In the genomic region with DNA sequence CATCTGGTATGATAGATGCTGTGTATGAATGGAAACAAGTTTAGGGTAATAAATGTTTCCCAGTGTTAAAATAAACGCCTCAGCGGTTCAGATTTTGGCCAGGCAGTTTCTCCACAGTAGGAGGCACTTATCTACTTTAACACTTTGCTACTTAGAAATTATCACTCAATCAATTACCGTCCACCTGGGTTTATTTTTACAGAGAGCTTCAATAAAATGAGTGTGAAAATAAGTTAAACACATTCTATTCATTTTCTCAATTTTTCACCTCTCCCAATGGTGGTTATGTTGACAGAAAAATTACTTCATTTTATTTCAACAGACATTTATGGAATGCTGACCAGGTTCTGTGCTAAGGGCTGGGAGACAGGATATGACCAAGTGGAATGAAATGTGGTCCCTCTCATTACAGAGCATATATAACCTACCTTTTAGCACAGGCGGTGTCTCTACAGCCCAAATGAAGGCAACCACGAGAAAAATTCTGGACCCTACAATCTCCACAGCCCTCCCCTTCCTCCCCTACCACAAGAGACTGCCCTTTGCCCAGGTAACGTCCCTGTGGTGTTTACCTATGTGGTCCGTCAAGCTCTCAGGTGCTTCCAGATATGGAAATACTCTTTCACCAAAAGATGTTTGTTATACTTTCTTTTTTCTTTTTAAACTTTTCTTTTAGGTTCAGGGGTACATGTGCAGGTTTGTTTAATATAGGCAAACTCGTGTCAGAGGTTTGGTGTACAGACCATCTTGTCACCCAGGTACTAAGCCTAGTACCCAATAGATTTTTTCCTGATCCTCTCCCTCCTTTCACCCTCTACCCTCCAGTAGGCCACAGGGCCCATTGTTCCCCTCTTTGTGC, we compare ENCODE assay signal across 10 cellular contexts.
DNase-seq lines count a peak whose midpoint lies in the region; ATAC-seq, FAIRE-seq and TF ChIP-seq lines count a peak whose summit lies in the region.
"Had no signal": no experiment of that assay in that cellular context is flagged by ENCODE, and none has a peak within 500 bp of the region (broad histone marks: within the 10 kb centered on the region; RNA-seq: fewer than 3 reads in every experiment).

No MANE protein-coding gene starts in this region.

- H3K4me1 Mint-ChIP-seq in effector memory CD8-positive, alpha-beta T cell (ENCODE audit: low read depth in 2 of 2), result peaks cover 11 to 22% of the 10 kb centered on the region in 2 donors

- H3K9me3 ChIP-seq in HepG2 (ENCODE audit: low read length) (no peaks in the 10 kb centered on the region), thyroid gland (no peaks in the 10 kb centered on the region)

- H3K4me2 ChIP-seq in HepG2 (ENCODE audit: low read depth, low read length), result peak overlapping the region; percentile 54

- H3K4me1 ChIP-seq in HepG2 (ENCODE audit: insufficient read depth, low read length) (peaks cover 74% of the 10 kb centered on the region), thyroid gland (peaks cover 9 to 11% of the 10 kb centered on the region in 2 donors)

- no peaks in the 10 kb centered on the region for H3K79me2 ChIP-seq in HepG2 (ENCODE audit: insufficient read depth, low read length)

- POLR2A ChIA-PET in HepG2 (lab: Yijun Ruan, JAX), result interaction anchor here (2.8 kb wide), 1 partner anchor 57 kb away, joined by 14 read pairs; no protein-coding TSS in a partner anchor

- no peaks in the 10 kb centered on the region for H3K9me3 Mint-ChIP-seq in effector memory CD8-positive, alpha-beta T cell

- WGBS in HepG2 (ENCODE audit: low lambda C conversion rate), result 8% methylated on average over 8 of the region's 8 CpGs
- 77 to 80% methylated on average over 8 of the region's 8 CpGs for WGBS in thyroid gland, 2 donors

- H3K36me3 Mint-ChIP-seq in effector memory CD8-positive, alpha-beta T cell (ENCODE audit: insufficient read depth), result no peaks in the 10 kb centered on the region

- no peak for TF ChIP-seq RAD21 in HepG2 (CRISPR knock-in tag; IDR thresholded peaks at IDR 0.05)

- H3K9ac ChIP-seq in HepG2 (ENCODE audit: insufficient read depth, low read depth, low read length), result peak overlapping the region; percentile 48

- H4K20me1 ChIP-seq in HepG2 (ENCODE audit: insufficient read depth, low read length), result no peaks in the 10 kb centered on the region

- TF ChIP-seq POLR2A in HepG2 (IDR thresholded peaks at IDR 0.05; ENCODE audit: insufficient read depth in 1 of 2, low read depth in 2 of 2, low read length in 2 of 2) (no peak), thyroid gland (IDR thresholded peaks at IDR 0.05) (no peak)

- no peaks in the 10 kb centered on the region for H3K27me3 Mint-ChIP-seq in effector memory CD8-positive, alpha-beta T cell
- H3K27me3 Mint-ChIP-seq: activated CD4-positive, alpha-beta T cell treated with anti-CD3 and anti-CD28 coated beads, Interleukin-2, amount 10 ng/mL, durations not matched to agents 7 days and 5 days had no signal

- no peaks in the 10 kb centered on the region for H3K36me3 ChIP-seq in HepG2 (replicated peaks in 1 of 2; ENCODE audit: control insufficient read depth in 1 of 2, insufficient read depth in 2 of 2, low read length in 2 of 2)
- no peaks in the 10 kb centered on the region for H3K36me3 ChIP-seq in thyroid gland

- H3K4me3 ChIP-seq in astrocyte of the spinal cord (ENCODE audit: low read depth, low read length) (no peak overlapping the region), HepG2 (replicated peaks in 1 of 3; ENCODE audit: insufficient read depth in 1 of 3, low read depth in 2 of 3, low read length in 3 of 3) (peak overlapping the region in 2 of 3 experiments; percentile 43 to 48; a peak in 2 of 6 replicates), thyroid gland (replicated peaks in 1 of 3) (no peak overlapping the region)

- DNase-seq in ACHN (peak; percentile 65), HT1080 (ENCODE audit: low read depth) (peak; percentile 84), astrocyte of the spinal cord (ENCODE audit: low read depth, low spot score) (peak; percentile 63), HepG2 (ENCODE audit: low spot score) (peak; percentile 72), thyroid gland (no peak), AML-193 (lab: John Stamatoyannopoulos, UW) (no peak), mucosa of gallbladder (ENCODE audit: low spot score) (no peak)
- DNase-seq in effector memory CD8-positive, alpha-beta T cell, result no peak
- DNase-seq: NCI-H526 treated with DMSO at 0.1 percent for 48 hours had no signal

- peak; percentile 51 for ATAC-seq in HepG2
- no peak for ATAC-seq in effector memory CD8-positive, alpha-beta T cell (replicated peaks)

- no TSS peak for BruUV-seq in HepG2 (replicated peaks; lab: Mats Ljungman, UMichigan)

- H3K27ac ChIP-seq in HepG2 (ENCODE audit: extremely low read length, insufficient read depth, low read length) (peak overlapping the region; percentile 75), thyroid gland (no peak overlapping the region)

- no peak overlapping the region for H3K27ac Mint-ChIP-seq in effector memory CD8-positive, alpha-beta T cell

- CTCF ChIA-PET in HepG2 (lab: Yijun Ruan, JAX; ENCODE audit: low intra/inter-chr PET ratio, low total read pairs), result no interaction called here

- FAIRE-seq in HepG2 (lab: Jason Lieb, UNC), result peak; percentile 36

- no peak overlapping the region for H3K4me3 Mint-ChIP-seq in effector memory CD8-positive, alpha-beta T cell
- H3K4me3 Mint-ChIP-seq: activated CD4-positive, alpha-beta T cell treated with anti-CD3 and anti-CD28 coated beads, Interleukin-2, amount 10 ng/mL, durations not matched to agents 7 days and 5 days had no signal

- in situ Hi-C loops in ACHN (cut with HindIII; ENCODE audit: low pct_ligation_motif_present, low pct_unique_long_range_greater_than_20kb, low sequenced_read_pairs) (no loop called here), astrocyte of the spinal cord (cut with HindIII; ENCODE audit: low sequenced_read_pairs) (no loop called here), HepG2 (cut with HindIII; ENCODE audit: extremely low pct_ligation_motif_present, low pct_unique_long_range_greater_than_20kb) (no loop called here)

- H3K27me3 ChIP-seq in HepG2 (ENCODE audit: control insufficient read depth in 1 of 2, insufficient read depth in 2 of 2, low read length in 2 of 2), result no peaks in the 10 kb centered on the region
- no peaks in the 10 kb centered on the region for H3K27me3 ChIP-seq in thyroid gland

- no peak overlapping the region for H2AFZ ChIP-seq in HepG2 (ENCODE audit: low read length)

- TF ChIP-seq EP300 in HepG2 (IDR thresholded peaks at IDR 0.05; ENCODE audit: low read depth in 2 of 2, low read length in 2 of 2) (peak in 1 of 2 experiments; percentile 47; a peak in 2 of 4 replicates), HepG2 (CRISPR knock-in tag; IDR thresholded peaks at IDR 0.05; ENCODE audit: borderline replicate concordance) (no peak)

- TF ChIP-seq CTCF in astrocyte of the spinal cord (IDR thresholded peaks at IDR 0.05; ENCODE audit: low read depth, low read length), result no peak
- peak; percentile 65 for TF ChIP-seq CTCF in HepG2 (CRISPR knock-in tag; IDR thresholded peaks at IDR 0.05)
- no peak for TF ChIP-seq CTCF in thyroid gland (IDR thresholded peaks at IDR 0.05)

- intact Hi-C loops in HepG2 (cut with micrococcal nuclease; ENCODE audit: unreplicated experiment) (loop anchor here (5.0 kb wide), 2 partner anchors 56 to 114 kb away; no protein-coding TSS in a partner anchor), thyroid gland (cut with DNase I) (no loop called here)

TF ChIP-seq in HepG2, 621 proteins besides CTCF, POLR2A, EP300 and RAD21 (continues in another document):
- TF ChIP-seq ZC3H13 (CRISPR knock-in tag; IDR thresholded peaks at IDR 0.05) (no peak), TEAD2 (CRISPR knock-in tag; IDR thresholded peaks at IDR 0.05) (no peak), SOX6 (IDR thresholded peaks at IDR 0.05) (no peak), SOX6 (CRISPR knock-in tag; IDR thresholded peaks at IDR 0.05) (no peak), ZSCAN31 (CRISPR knock-in tag; IDR thresholded peaks at IDR 0.05; ENCODE audit: low read depth) (no peak), ZSCAN21 (CRISPR knock-in tag; IDR thresholded peaks at IDR 0.05; ENCODE audit: borderline replicate concordance) (peak; percentile 60; the same call in 1 of the 2 replicates), ZNF274 (CRISPR knock-in tag; IDR thresholded peaks at IDR 0.05) (no peak), ZMYM4 (CRISPR knock-in tag; IDR thresholded peaks at IDR 0.05) (peak; percentile 34; the same call in 1 of the 2 replicates), MAFK (conservative IDR thresholded peaks at IDR 0.05 in 1 of 2, IDR thresholded peaks at IDR 0.05 in 1 of 2; ENCODE audit: low read length in 2 of 2) (0 out of 4 replicates have a peak, but pooled peaks of 1 of the 2 experiments have one; percentile 5), FOXA3 (CRISPR knock-in tag; IDR thresholded peaks at IDR 0.05) (peak; percentile 80)
- TF ChIP-seq, protein P1, sequence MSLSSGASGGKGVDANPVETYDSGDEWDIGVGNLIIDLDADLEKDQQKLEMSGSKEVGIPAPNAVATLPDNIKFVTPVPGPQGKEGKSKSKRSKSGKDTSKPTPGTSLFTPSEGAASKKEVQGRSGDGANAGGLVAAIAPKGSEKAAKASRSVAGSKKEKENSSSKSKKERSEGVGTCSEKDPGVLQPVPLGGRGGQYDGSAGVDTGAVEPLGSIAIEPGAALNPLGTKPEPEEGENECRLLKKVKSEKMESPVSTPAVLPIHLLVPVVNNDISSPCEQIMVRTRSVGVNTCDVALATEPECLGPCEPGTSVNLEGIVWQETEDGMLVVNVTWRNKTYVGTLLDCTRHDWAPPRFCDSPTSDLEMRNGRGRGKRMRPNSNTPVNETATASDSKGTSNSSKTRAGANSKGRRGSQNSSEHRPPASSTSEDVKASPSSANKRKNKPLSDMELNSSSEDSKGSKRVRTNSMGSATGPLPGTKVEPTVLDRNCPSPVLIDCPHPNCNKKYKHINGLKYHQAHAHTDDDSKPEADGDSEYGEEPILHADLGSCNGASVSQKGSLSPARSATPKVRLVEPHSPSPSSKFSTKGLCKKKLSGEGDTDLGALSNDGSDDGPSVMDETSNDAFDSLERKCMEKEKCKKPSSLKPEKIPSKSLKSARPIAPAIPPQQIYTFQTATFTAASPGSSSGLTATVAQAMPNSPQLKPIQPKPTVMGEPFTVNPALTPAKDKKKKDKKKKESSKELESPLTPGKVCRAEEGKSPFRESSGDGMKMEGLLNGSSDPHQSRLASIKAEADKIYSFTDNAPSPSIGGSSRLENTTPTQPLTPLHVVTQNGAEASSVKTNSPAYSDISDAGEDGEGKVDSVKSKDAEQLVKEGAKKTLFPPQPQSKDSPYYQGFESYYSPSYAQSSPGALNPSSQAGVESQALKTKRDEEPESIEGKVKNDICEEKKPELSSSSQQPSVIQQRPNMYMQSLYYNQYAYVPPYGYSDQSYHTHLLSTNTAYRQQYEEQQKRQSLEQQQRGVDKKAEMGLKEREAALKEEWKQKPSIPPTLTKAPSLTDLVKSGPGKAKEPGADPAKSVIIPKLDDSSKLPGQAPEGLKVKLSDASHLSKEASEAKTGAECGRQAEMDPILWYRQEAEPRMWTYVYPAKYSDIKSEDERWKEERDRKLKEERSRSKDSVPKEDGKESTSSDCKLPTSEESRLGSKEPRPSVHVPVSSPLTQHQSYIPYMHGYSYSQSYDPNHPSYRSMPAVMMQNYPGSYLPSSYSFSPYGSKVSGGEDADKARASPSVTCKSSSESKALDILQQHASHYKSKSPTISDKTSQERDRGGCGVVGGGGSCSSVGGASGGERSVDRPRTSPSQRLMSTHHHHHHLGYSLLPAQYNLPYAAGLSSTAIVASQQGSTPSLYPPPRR (CRISPR knock-in tag; IDR thresholded peaks at IDR 0.05; ENCODE audit: borderline replicate concordance), result no peak; the same call in 1 of the 2 replicates

Comparison
In these comparisons a context has a peak if more than half of its experiments do, and no peak if none do; other contexts are left out.
1. DNase-seq: peak in ACHN (single experiment), HT1080 (single experiment), astrocyte of the spinal cord (single experiment) and HepG2 (single experiment); none in thyroid gland (0 of 2), AML-193 (0 of 2), mucosa of gallbladder (single experiment) and effector memory CD8-positive, alpha-beta T cell (0 of 3).
2. H3K4me3 ChIP-seq: peak in HepG2 (2 of 3); none in astrocyte of the spinal cord (single experiment) and thyroid gland (0 of 3).